In the genomic region with DNA sequence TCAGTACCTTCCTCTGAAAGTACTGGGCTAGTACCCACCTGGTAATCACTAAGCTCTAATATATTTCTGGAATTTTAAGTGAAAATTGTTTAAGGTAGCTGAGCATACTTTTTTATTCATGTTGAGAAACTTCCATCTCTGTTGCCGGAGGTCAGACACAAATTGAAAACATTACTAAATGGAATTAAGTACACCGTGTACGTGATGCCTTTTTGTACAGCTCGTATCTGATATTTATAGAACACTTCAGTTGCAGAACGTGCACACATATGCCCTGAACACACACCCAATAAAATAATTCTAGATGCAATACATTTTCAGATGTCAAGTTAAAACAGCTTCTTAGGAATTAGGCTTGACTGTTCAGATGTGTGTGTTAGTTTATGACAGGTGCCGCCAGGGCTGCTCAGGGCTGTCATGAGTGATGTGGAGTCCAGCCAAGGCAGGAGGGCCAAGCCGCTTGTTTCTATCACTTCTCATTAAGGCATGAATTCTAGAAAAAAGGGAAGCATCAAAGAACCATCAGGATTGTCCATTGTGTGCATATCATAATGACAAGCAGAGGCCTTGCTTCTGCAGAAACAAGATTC, we compare ENCODE assay signal across 19 cellular contexts.
"Had no signal": no experiment of that assay in that cellular context is flagged by ENCODE, and none has a peak within 500 bp of the region (broad histone marks: within the 10 kb centered on the region; RNA-seq: fewer than 3 reads in every experiment).

No MANE protein-coding gene starts in this region.

- DNase-seq: activated naive CD4-positive, alpha-beta T cell; activated naive CD8-positive, alpha-beta T cell treated with anti-CD3 and anti-CD28 coated beads, Interleukin-2, amount 10 ng/mL, durations not matched to agents 7 days and 5 days; cortex of kidney; effector CD4-positive, alpha-beta T cell; head of caudate nucleus; left lung; mesenchymal stem cell; naive thymus-derived CD8-positive, alpha-beta T cell; nucleus accumbens; posterior cingulate gyrus; small intestine; stimulated activated CD4-positive, alpha-beta T cell treated with anti-CD3 and anti-CD28 coated beads, Interleukin-4, amount 100 ng/mL, for 24 hours; stimulated activated naive CD4-positive, alpha-beta T cell treated with Interleukin-2 at 50 U/mL for 16 hours; substantia nigra had no signal

- H3K4me3 Mint-ChIP-seq: activated naive CD8-positive, alpha-beta T cell treated with anti-CD3 and anti-CD28 coated beads, Interleukin-2, amount 10 ng/mL, durations not matched to agents 7 days and 5 days; activated T-helper 1 cell treated with anti-CD3 and anti-CD28 coated beads, Interleukin-12 subunit alpha, Interleukin-12 subunit beta, Interleukin-2, Interleukin-4 antibody, amounts not matched to agents 30 ng/mL and 10 ng/mL and 1 ng/mL, durations not matched to agents 14 hours and 24 hours and 36 hours; brain; central memory CD8-positive, alpha-beta T cell; naive thymus-derived CD8-positive, alpha-beta T cell; type B pancreatic cell had no signal

- H3K4me1 Mint-ChIP-seq: central memory CD8-positive, alpha-beta T cell had no signal

- H3K27ac ChIP-seq: foreskin keratinocyte, left lung had no signal

- H3K9me3 ChIP-seq: left lung had no signal

- H3K27me3 Mint-ChIP-seq: activated naive CD8-positive, alpha-beta T cell treated with anti-CD3 and anti-CD28 coated beads, Interleukin-2, amount 10 ng/mL, durations not matched to agents 7 days and 5 days; central memory CD8-positive, alpha-beta T cell; naive thymus-derived CD8-positive, alpha-beta T cell; type B pancreatic cell had no signal

- H3K4me1 ChIP-seq: left lung had no signal

- H3K27ac Mint-ChIP-seq: activated naive CD8-positive, alpha-beta T cell treated with anti-CD3 and anti-CD28 coated beads, Interleukin-2, amount 10 ng/mL, durations not matched to agents 7 days and 5 days; activated T-helper 1 cell treated with anti-CD3 and anti-CD28 coated beads, Interleukin-12 subunit alpha, Interleukin-12 subunit beta, Interleukin-2, Interleukin-4 antibody, amounts not matched to agents 30 ng/mL and 10 ng/mL and 1 ng/mL, durations not matched to agents 14 hours and 24 hours and 36 hours; type B pancreatic cell had no signal

- H3K27me3 ChIP-seq: foreskin keratinocyte, left lung had no signal

- ATAC-seq: foreskin keratinocyte; left lung; naive thymus-derived CD8-positive, alpha-beta T cell had no signal

- H3K4me3 ChIP-seq: left lung had no signal

- H3K9me3 Mint-ChIP-seq: activated naive CD8-positive, alpha-beta T cell treated with anti-CD3 and anti-CD28 coated beads, Interleukin-2, amount 10 ng/mL, durations not matched to agents 7 days and 5 days; activated T-helper 1 cell treated with anti-CD3 and anti-CD28 coated beads, Interleukin-12 subunit alpha, Interleukin-12 subunit beta, Interleukin-2, Interleukin-4 antibody, amounts not matched to agents 30 ng/mL and 10 ng/mL and 1 ng/mL, durations not matched to agents 14 hours and 24 hours and 36 hours; central memory CD8-positive, alpha-beta T cell; naive thymus-derived CD8-positive, alpha-beta T cell; type B pancreatic cell had no signal
